Comparison of ENCODE assay signal across 8 cellular contexts in the genomic region with DNA sequence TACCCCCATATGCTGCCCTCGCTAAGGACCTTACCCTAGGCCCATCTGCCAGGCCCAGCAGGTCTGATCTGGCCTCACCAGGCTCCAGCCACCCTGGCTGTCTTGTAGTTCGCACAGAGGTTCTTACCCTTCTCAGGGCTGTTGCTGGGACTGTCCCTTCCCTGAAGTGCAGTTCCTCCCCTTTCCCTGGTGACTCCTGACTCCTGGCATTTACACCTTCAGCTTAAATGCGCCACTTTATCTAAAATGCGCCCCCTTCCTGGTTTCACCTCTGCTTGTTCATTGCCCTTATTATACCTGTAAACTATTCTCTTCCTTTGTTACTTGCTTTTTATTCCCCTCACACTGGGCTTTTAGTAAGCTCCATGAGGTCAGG. TPM values are rescaled to one million over a fixed set of nuclear protein-coding genes. Genes with fewer than 3 reads are reported as not detected.
DNase-seq lines count a peak whose midpoint lies in the region; ATAC-seq and TF ChIP-seq lines count a peak whose summit lies in the region.

No MANE protein-coding gene starts in this region.

- H3K9ac ChIP-seq in HUES64 (ENCODE audit: low read depth, low read length): peak overlapping the region; percentile 73; the same call in 1 of the 2 replicates

- TF ChIP-seq POLR2A in body of pancreas (IDR thresholded peaks at IDR 0.05): no peak

- intact Hi-C loops in body of pancreas (cut with DNase I) (no loop called here), aorta (cut with DNase I) (no loop called here)

- DNase-seq in GM06990 (ENCODE audit: extremely low read depth, insufficient read length) (no peak), body of pancreas (peak in 1 of 4 donors; percentile 35), aorta (peak in 1 of 2 donors; percentile 51), NCI-H2107 treated with DMSO at 0.1 percent for 48 hours (lab: John Stamatoyannopoulos, UW; ENCODE audit: unreplicated experiment) (no peak), NCI-H2081 (lab: John Stamatoyannopoulos, UW) (no peak)

- TF ChIP-seq CTCF in GM06990 (IDR thresholded peaks at IDR 0.05; ENCODE audit: insufficient read depth, low read length, poor library complexity, severe bottlenecking) (peak; percentile 5), body of pancreas (IDR thresholded peaks at IDR 0.05) (no peak)

- no peaks in the 10 kb centered on the region for H3K27me3 ChIP-seq in GM06990 (replicated peaks; ENCODE audit: control insufficient read depth, insufficient read depth, low read length)
- peaks cover 14% of the 10 kb centered on the region for H3K27me3 ChIP-seq in HUES64 (ENCODE audit: insufficient read depth, low read length)
- no peaks in the 10 kb centered on the region for H3K27me3 ChIP-seq in body of pancreas
- no peaks in the 10 kb centered on the region for H3K27me3 ChIP-seq in aorta (ENCODE audit: control insufficient read depth in 1 of 2, insufficient read depth in 2 of 2, low read length in 1 of 2)

- H3K36me3 ChIP-seq in GM06990 (ENCODE audit: control insufficient read depth, insufficient read depth, low read length): peaks cover 20% of the 10 kb centered on the region
- peaks cover 33% of the 10 kb centered on the region for H3K36me3 ChIP-seq in HUES64 (ENCODE audit: insufficient read depth, low read length)
- H3K36me3 ChIP-seq in body of pancreas (replicated peaks in 1 of 2; ENCODE audit: insufficient read depth in 1 of 2, low read depth in 2 of 2): peaks cover 0 to 10% of the 10 kb centered on the region in 2 donors
- peaks cover 47% of the 10 kb centered on the region for H3K36me3 ChIP-seq in mesodermal cell (ENCODE audit: control insufficient read depth, insufficient read depth, low read length)
- peaks cover 10 to 11% of the 10 kb centered on the region in 2 donors for H3K36me3 ChIP-seq in aorta (ENCODE audit: control insufficient read depth in 1 of 2, insufficient read depth in 2 of 2, low read length in 1 of 2)

- 79% methylated on average over 4 of the region's 4 CpGs for WGBS in HUES64
- 77 to 89% methylated on average over 4 of the region's 4 CpGs for WGBS in body of pancreas, 2 donors
- 81 to 84% methylated on average over 3 to 4 of the region's 4 CpGs for WGBS in mesodermal cell (ENCODE audit: insufficient coverage in 2 of 2), 2 experiments
- WGBS in aorta, 2 donors: 86 to 89% methylated on average over 4 of the region's 4 CpGs

- no peak overlapping the region for H3K27ac ChIP-seq in HUES64 (ENCODE audit: low read depth, low read length)
- peak overlapping the region; percentile 73 to 97 (median 88) for H3K27ac ChIP-seq in body of pancreas
- H3K27ac ChIP-seq in mesodermal cell (ENCODE audit: low read depth, low read length, severe bottlenecking): peak overlapping the region; percentile 81
- H3K27ac ChIP-seq in aorta (ENCODE audit: low read depth in 1 of 2, low read length in 2 of 2): peak overlapping the region; percentile 31 to 60

- no peaks in the 10 kb centered on the region for H3K9me3 ChIP-seq in HUES64 (ENCODE audit: insufficient read depth, low read depth, low read length)
- H3K9me3 ChIP-seq in body of pancreas: no peaks in the 10 kb centered on the region
- H3K9me3 ChIP-seq in mesodermal cell (ENCODE audit: control insufficient read depth, low read length): no peaks in the 10 kb centered on the region
- no peaks in the 10 kb centered on the region for H3K9me3 ChIP-seq in aorta (ENCODE audit: control insufficient read depth, low read length)

- H3K4me3 ChIP-seq in GM06990 (replicated peaks; ENCODE audit: low read depth, low read length) (peak overlapping the region; percentile 64), HUES64 (ENCODE audit: low read length) (peak overlapping the region; percentile 67), body of pancreas (peak overlapping the region in 1 of 2 donors; percentile 51), mesodermal cell (ENCODE audit: extremely low read depth, insufficient read depth, low read length, poor library complexity, severe bottlenecking) (peak overlapping the region; percentile 47), aorta (ENCODE audit: low read length in 2 of 2) (peak overlapping the region; percentile 3 to 54)

- H3K4me1 ChIP-seq in HUES64 (ENCODE audit: insufficient read depth, low read length) (peaks cover 9% of the 10 kb centered on the region; the same call in 1 of the 2 replicates), body of pancreas (peaks cover 21% of the 10 kb centered on the region), mesodermal cell (ENCODE audit: control insufficient read depth, insufficient read depth, low read length, poor library complexity, severe bottlenecking) (peaks cover 11% of the 10 kb centered on the region), aorta (ENCODE audit: control insufficient read depth in 1 of 2, insufficient read depth in 2 of 2, low read length in 2 of 2) (no peaks in the 10 kb centered on the region)

- ATAC-seq in body of pancreas (peak; percentile 16), aorta (ENCODE audit: low FRiP score) (peak; percentile 17), HG03432 (IDR thresholded peaks at IDR 0.05; ENCODE audit: unreplicated experiment) (no peak)

RNA-seq across cellular contexts. Expression of a gene that starts 0.8 kb away (rescaled TPM):
- 3.8 TPM for polyA plus RNA-seq in HUES64 (2013, experiment 1 of 2)
- polyA plus RNA-seq in HUES64 (2013, experiment 2 of 2): 4.5 TPM
- 10 to 100 TPM; 24.1 to 88.0 TPM for total RNA-seq in body of pancreas
- 29.2 TPM for polyA plus RNA-seq in mesodermal cell (2013, experiment 1 of 2)
- polyA plus RNA-seq in mesodermal cell (2013, experiment 2 of 2): 26.3 TPM
- total RNA-seq in aorta: 100 to 1,000 TPM in 1 of 2 donors, 10 to 100 TPM in 1; 40.3 to 108 TPM
- 100 to 1,000 TPM in 1 of 2 donors, 10 to 100 TPM in 1; 12.3 to 120 TPM for polyA plus RNA-seq in aorta

RNA-seq across cellular contexts. Expression of a gene that starts 16.3 kb away (rescaled TPM):
- 154 TPM for polyA plus RNA-seq in HUES64 (2013, experiment 1 of 2)
- 141 TPM for polyA plus RNA-seq in HUES64 (2013, experiment 2 of 2)
- total RNA-seq in body of pancreas (10 to 100 TPM; 33.6 to 57.1 TPM), aorta (100 to 1,000 TPM; 126 to 165 TPM)
- polyA plus RNA-seq in mesodermal cell (2013, experiment 1 of 2): 125 TPM
- polyA plus RNA-seq in mesodermal cell (2013, experiment 2 of 2): 108 TPM
- 100 to 1,000 TPM in 1 of 2 donors, 10 to 100 TPM in 1; 98.4 to 165 TPM for polyA plus RNA-seq in aorta

RNA-seq across cellular contexts. Expression of a gene that starts 17.0 kb away (rescaled TPM):
- polyA plus RNA-seq in HUES64 (2013, experiment 1 of 2): 56.4 TPM
- polyA plus RNA-seq in HUES64 (2013, experiment 2 of 2): 62.4 TPM
- total RNA-seq in body of pancreas (10 to 100 TPM; 37.4 to 37.6 TPM), aorta (10 to 100 TPM; 44.9 to 48.3 TPM)
- 86.4 TPM for polyA plus RNA-seq in mesodermal cell (2013, experiment 1 of 2)
- polyA plus RNA-seq in mesodermal cell (2013, experiment 2 of 2): 69.4 TPM
- polyA plus RNA-seq in aorta: 10 to 100 TPM; 50.4 to 52.0 TPM

RNA-seq across cellular contexts. Expression of a gene that starts 34.6 kb away (rescaled TPM):
- polyA plus RNA-seq in HUES64 (2013, experiment 1 of 2): 43.4 TPM
- 52.0 TPM for polyA plus RNA-seq in HUES64 (2013, experiment 2 of 2)
- total RNA-seq in body of pancreas: 10 to 100 TPM; 31.6 to 51.4 TPM
- 64.8 TPM for polyA plus RNA-seq in mesodermal cell (2013, experiment 1 of 2)
- 52.7 TPM for polyA plus RNA-seq in mesodermal cell (2013, experiment 2 of 2)
- total RNA-seq in aorta: 10 to 100 TPM; 19.8 to 28.5 TPM
- polyA plus RNA-seq in aorta: 10 to 100 TPM; 17.2 to 27.8 TPM

RNA-seq across cellular contexts. Expression of a gene that starts 39.5 kb away (rescaled TPM):
- 8.6 TPM for polyA plus RNA-seq in HUES64 (2013, experiment 1 of 2)
- polyA plus RNA-seq in HUES64 (2013, experiment 2 of 2): 10.7 TPM
- total RNA-seq in body of pancreas (10 to 100 TPM; 10.9 to 34.9 TPM), aorta (10 to 100 TPM; 31.4 to 40.2 TPM)
- 14.9 TPM for polyA plus RNA-seq in mesodermal cell (2013, experiment 1 of 2)
- polyA plus RNA-seq in mesodermal cell (2013, experiment 2 of 2): 11.6 TPM
- 10 to 100 TPM; 24.7 to 58.0 TPM for polyA plus RNA-seq in aorta
